9 cellular contexts compared by ENCODE assay signal in the genomic region with DNA sequence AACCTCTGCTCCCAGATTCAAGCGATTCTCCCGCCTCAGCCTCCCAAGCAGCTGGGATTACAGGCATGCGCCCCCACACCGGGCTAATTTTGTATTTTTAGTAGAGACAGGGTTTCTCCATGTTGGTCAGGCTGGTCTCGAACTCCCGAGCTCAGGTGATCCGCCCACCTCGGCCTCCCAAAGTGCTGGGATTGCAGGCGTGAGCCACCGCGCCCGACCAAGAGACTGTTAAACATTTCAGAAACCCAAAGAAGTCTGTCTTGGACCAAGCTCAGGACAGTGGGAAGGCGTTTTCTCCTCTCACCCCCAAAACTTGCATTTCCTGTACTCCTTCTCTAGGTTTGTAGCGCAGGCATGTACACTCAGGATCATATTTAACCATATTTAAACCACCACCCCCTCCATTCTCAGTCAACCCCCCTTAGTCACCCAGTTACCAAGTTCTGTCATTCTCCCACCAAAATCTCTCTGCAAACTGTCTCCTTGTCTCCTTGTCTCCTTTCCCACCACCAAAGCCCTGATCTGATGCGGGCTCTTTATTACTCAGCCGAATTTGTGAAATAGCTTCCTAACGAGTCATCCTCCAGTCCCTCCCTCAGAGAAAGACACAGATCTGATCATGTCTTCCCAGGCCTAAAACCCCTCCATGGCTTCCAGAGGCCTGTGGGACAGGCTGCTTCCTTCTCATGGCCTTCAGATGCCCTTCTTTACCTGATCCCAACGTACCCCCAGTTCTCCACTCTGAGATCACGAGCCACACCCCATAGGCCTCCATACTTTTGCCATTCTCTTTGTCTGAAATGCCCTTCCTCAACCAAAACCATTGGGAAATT. TPM values are rescaled to one million over a fixed set of nuclear protein-coding genes. Genes with fewer than 3 reads are reported as not detected.
DNase-seq lines count a peak whose midpoint lies in the region; ATAC-seq, FAIRE-seq and TF ChIP-seq lines count a peak whose summit lies in the region.
"Had no signal": no experiment of that assay in that cellular context is flagged by ENCODE, and none has a peak within 500 bp of the region (broad histone marks: within the 10 kb centered on the region; RNA-seq: fewer than 3 reads in every experiment).

No MANE protein-coding gene starts in this region.

- FAIRE-seq in endothelial cell of umbilical vein (lab: Jason Lieb, UNC) = peak; percentile 84

- H3K79me2 ChIP-seq in OCI-LY3 (ENCODE audit: low read length) = no peaks in the 10 kb centered on the region
- H3K79me2 ChIP-seq in endothelial cell of umbilical vein (ENCODE audit: control insufficient read depth, insufficient read depth, low read length) = no peaks in the 10 kb centered on the region
- no peaks in the 10 kb centered on the region for H3K79me2 ChIP-seq in osteoblast (ENCODE audit: insufficient read depth, low read length)

- TF ChIP-seq POLR2A in endothelial cell of umbilical vein (IDR thresholded peaks at IDR 0.05; ENCODE audit: low read depth, low read length) = no peak

- H3K27me3 ChIP-seq in OCI-LY3 (ENCODE audit: low read depth, low read length) (no peaks in the 10 kb centered on the region), endothelial cell of umbilical vein (ENCODE audit: control insufficient read depth in 2 of 2, insufficient read depth in 2 of 2, low read length in 2 of 2) (no peaks in the 10 kb centered on the region), osteoblast (ENCODE audit: insufficient read depth, low read length) (no peaks in the 10 kb centered on the region), BE2C (no peaks in the 10 kb centered on the region)

- intact Hi-C loops in endothelial cell of umbilical vein (cut with micrococcal nuclease) = no loop called here
- intact Hi-C loops in sciatic nerve (cut with DNase I) = no loop called here

- BruUV-seq in endothelial cell of umbilical vein (replicated peaks; lab: Mats Ljungman, UMichigan) = no TSS peak

- no peak for ATAC-seq in sciatic nerve

- H4K20me1 ChIP-seq in OCI-LY3 (ENCODE audit: insufficient read depth, low read length) (no peaks in the 10 kb centered on the region), endothelial cell of umbilical vein (replicated peaks; ENCODE audit: control insufficient read depth, extremely low read depth, insufficient read depth, low read length) (no peaks in the 10 kb centered on the region), osteoblast (ENCODE audit: insufficient read depth, low read length) (no peaks in the 10 kb centered on the region)

- no peak overlapping the region for H3K9ac ChIP-seq in OCI-LY3 (ENCODE audit: low read length)
- H3K9ac ChIP-seq in endothelial cell of umbilical vein (replicated peaks; ENCODE audit: extremely low read depth, insufficient read depth, low read length) = no peak overlapping the region

- H3K27ac ChIP-seq in OCI-LY3 (ENCODE audit: low read length) = no peak overlapping the region
- peak overlapping the region; percentile 43 for H3K27ac ChIP-seq in endothelial cell of umbilical vein (ENCODE audit: insufficient read depth, low read depth, low read length)
- H3K27ac ChIP-seq in osteoblast (ENCODE audit: low read depth, low read length) = peak overlapping the region; percentile 100

- no peaks in the 10 kb centered on the region for H3K9me1 ChIP-seq in endothelial cell of umbilical vein (replicated peaks; ENCODE audit: control insufficient read depth, extremely low read depth, insufficient read depth, low read length)

- H3K9me3 ChIP-seq in OCI-LY3 (ENCODE audit: insufficient read depth, low read length) (no peaks in the 10 kb centered on the region), endothelial cell of umbilical vein (replicated peaks; ENCODE audit: control insufficient read depth, insufficient read depth, low read length) (no peaks in the 10 kb centered on the region), osteoblast (ENCODE audit: low read depth, low read length) (no peaks in the 10 kb centered on the region), BE2C (no peaks in the 10 kb centered on the region)

- dilution Hi-C loops in endothelial cell of umbilical vein (cut with MboI; ENCODE audit: extremely low pct_ligation_motif_present, low sequenced_read_pairs) = no loop called here

- TF ChIP-seq CTCF in OCI-LY3 (IDR thresholded peaks at IDR 0.05; ENCODE audit: low read depth, low read length) (no peak), endothelial cell of umbilical vein (IDR thresholded peaks at IDR 0.05; ENCODE audit: extremely low read depth in 1 of 2, insufficient read depth in 1 of 2, low read depth in 1 of 2, low read length in 2 of 2) (no peak), osteoblast (IDR thresholded peaks at IDR 0.05; ENCODE audit: extremely low read depth, low read depth, low read length) (no peak), BE2C (IDR thresholded peaks at IDR 0.05; ENCODE audit: low read depth, low read length) (no peak)

- H3K36me3 ChIP-seq in OCI-LY3 (replicated peaks; ENCODE audit: low read depth, low read length) (no peaks in the 10 kb centered on the region), endothelial cell of umbilical vein (ENCODE audit: control insufficient read depth in 2 of 2, extremely low read depth in 1 of 2, insufficient read depth in 2 of 2, low read length in 2 of 2) (no peaks in the 10 kb centered on the region), osteoblast (ENCODE audit: insufficient read depth, low read length) (no peaks in the 10 kb centered on the region), BE2C (no peaks in the 10 kb centered on the region)

- POLR2A ChIA-PET in endothelial cell of umbilical vein (lab: Charles Lee) = no interaction called here

- H3K4me3 ChIP-seq in OCI-LY3 (ENCODE audit: low read length) (no peak overlapping the region), endothelial cell of umbilical vein (replicated peaks in 1 of 3; ENCODE audit: insufficient read depth in 1 of 3, low read depth in 1 of 3, low read length in 3 of 3) (no peak overlapping the region), osteoblast (ENCODE audit: insufficient read depth, low read length) (peak overlapping the region; percentile 21), BE2C (ENCODE audit: low read depth, low read length) (no peak overlapping the region)

- DNase-seq in GM04504 (ENCODE audit: low read depth) (peak; percentile 91), endothelial cell of umbilical vein (ENCODE audit: low read depth, low spot score) (peak; percentile 33), osteoblast (ENCODE audit: insufficient read length, low spot score, missing footprints) (peak; percentile 97), NCI-H510A treated with DMSO at 0.1 percent for 48 hours (lab: John Stamatoyannopoulos, UW) (no peak), sciatic nerve (ENCODE audit: low spot score) (no peak), BE2C (no peak), NCI-H2171 (lab: John Stamatoyannopoulos, UW) (no peak)
- DNase-seq: activated T-cell treated with anti-CD3 and anti-CD28 coated beads, Interleukin-2, amount 50 U/mL, for 24 hours had no signal

- H3K4me1 ChIP-seq in OCI-LY3 (ENCODE audit: low read length) (peaks cover 21% of the 10 kb centered on the region), endothelial cell of umbilical vein (ENCODE audit: control insufficient read depth, extremely low read depth, insufficient read depth, low read length) (peaks cover 6% of the 10 kb centered on the region), osteoblast (ENCODE audit: insufficient read depth, low read length) (peaks cover 56% of the 10 kb centered on the region), BE2C (no peaks in the 10 kb centered on the region)

- CTCF ChIA-PET in endothelial cell of umbilical vein (lab: Charles Lee) = interaction anchor here (1.1 to 4.7 kb wide), 5 partner anchors 10 to 67 kb away, joined by 3 to 45 read pairs (median 3); no protein-coding TSS in a partner anchor

- peak overlapping the region; percentile 46; the same call in 1 of the 2 replicates for H3K4me2 ChIP-seq in OCI-LY3 (ENCODE audit: low read length)
- no peak overlapping the region for H3K4me2 ChIP-seq in endothelial cell of umbilical vein (ENCODE audit: insufficient read depth, low read length)
- H3K4me2 ChIP-seq in osteoblast (ENCODE audit: insufficient read depth, low read length) = peak overlapping the region; percentile 52

- H2AFZ ChIP-seq in OCI-LY3 (ENCODE audit: low read depth, low read length) = peak overlapping the region; percentile 93
- peak overlapping the region; percentile 75 for H2AFZ ChIP-seq in endothelial cell of umbilical vein (ENCODE audit: low read depth, low read length)
- H2AFZ ChIP-seq in osteoblast (ENCODE audit: low read length) = peak overlapping the region; percentile 74

TF ChIP-seq in endothelial cell of umbilical vein, 7 proteins besides CTCF, POLR2A, EP300 and RAD21:
- TF ChIP-seq, protein P1, sequence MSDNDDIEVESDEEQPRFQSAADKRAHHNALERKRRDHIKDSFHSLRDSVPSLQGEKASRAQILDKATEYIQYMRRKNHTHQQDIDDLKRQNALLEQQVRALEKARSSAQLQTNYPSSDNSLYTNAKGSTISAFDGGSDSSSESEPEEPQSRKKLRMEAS (IDR thresholded peaks at IDR 0.05; ENCODE audit: insufficient read depth, insufficient read length) = no peak
- TF ChIP-seq POLR2AphosphoS5 (IDR thresholded peaks at IDR 0.05; ENCODE audit: insufficient read depth, low read depth, low read length) (no peak), MYC (IDR thresholded peaks at IDR 0.05; ENCODE audit: low read depth, low read length) (no peak), GATA2 (IDR thresholded peaks at IDR 0.05; ENCODE audit: insufficient read depth, insufficient read length, low read depth, low read length) (no peak), JUN (IDR thresholded peaks at IDR 0.05; ENCODE audit: borderline replicate concordance, insufficient read depth, insufficient read length, low read depth) (peak; percentile 30), FOS (IDR thresholded peaks at IDR 0.05; ENCODE audit: borderline replicate concordance, insufficient read depth, low read length) (peak; percentile 28), EZH2 (IDR thresholded peaks at IDR 0.05; ENCODE audit: borderline replicate concordance, low read depth, low read length, severe bottlenecking) (no peak)

RNA-seq across cellular contexts. Expression of a gene that starts 29.0 kb away (rescaled TPM):
- 0.78 and 0.84 TPM in 2 replicates for total RNA-seq in endothelial cell of umbilical vein
- polyA plus RNA-seq in endothelial cell of umbilical vein = 0.22 and 0.23 TPM in 2 replicates
- 0.34 and 0.41 TPM in 2 replicates for polyA plus RNA-seq in endothelial cell of umbilical vein (2011; cell fraction: cytosol; rRNA removed)
- polyA plus RNA-seq in endothelial cell of umbilical vein (2011; cell fraction: nucleus; rRNA removed) = 0.13 and 0.20 TPM in 2 replicates
- polyA plus RNA-seq in endothelial cell of umbilical vein (2012) = 0.68 and 1.3 TPM in 2 replicates
- polyA minus RNA-seq in endothelial cell of umbilical vein = 0.19 and 1.5 TPM in 2 replicates
- polyA minus RNA-seq in endothelial cell of umbilical vein (2011; cell fraction: cytosol; rRNA and poly(A)+ RNA removed) = 2.8 TPM
- not detected in 2 replicates for polyA minus RNA-seq in endothelial cell of umbilical vein (2011; cell fraction: nucleus; rRNA and poly(A)+ RNA removed)
- 30.1 and 33.3 TPM in 2 replicates for total RNA-seq in osteoblast
- 20.8 TPM for total RNA-seq in sciatic nerve
- 0.42 TPM for polyA plus RNA-seq in BE2C (2012; ENCODE audit: insufficient read depth, insufficient read length, low read depth)

Comparison
In these comparisons a context has a peak if more than half of its experiments do, and no peak if none do; other contexts are left out.
1. DNase-seq: peak in GM04504 (single experiment), endothelial cell of umbilical vein (single experiment) and osteoblast (single experiment); none in NCI-H510A treated with DMSO at 0.1 percent for 48 hours (single experiment), sciatic nerve (single experiment), BE2C (single experiment) and NCI-H2171 (single experiment).
2. RNA of a gene that starts 29.0 kb away (total RNA-seq): 30.1 to 33.3 TPM in osteoblast and 20.8 TPM in sciatic nerve (single experiment); 0.78 to 0.84 TPM in endothelial cell of umbilical vein; every median in the first group is over 10 times any median in the second.
3. Peak in every context shown above with its lines, with median percentiles within 50 percentile points of each other: H2AFZ ChIP-seq.